In genomic region chr9:107299437-107299836, GRCh38 we compare ENCODE assay signal across 14 cellular contexts. TPM values are rescaled to one million over a fixed set of nuclear protein-coding genes. Genes with fewer than 3 reads are reported as not detected.
DNase-seq lines count a peak whose midpoint lies in the region; ATAC-seq and TF ChIP-seq lines count a peak whose summit lies in the region.
"Had no signal": no experiment of that assay in that cellular context is flagged by ENCODE, and none has a peak within 500 bp of the region (broad histone marks: within the 10 kb centered on the region; RNA-seq: fewer than 3 reads in every experiment).

No MANE protein-coding gene starts in this region.

- H3K27me3 ChIP-seq in HUES64 (ENCODE audit: insufficient read depth, low read length) (no peaks in the 10 kb centered on the region), neutrophil (no peaks in the 10 kb centered on the region), upper lobe of left lung (no peaks in the 10 kb centered on the region)

- peaks cover 59% of the 10 kb centered on the region for H3K36me3 ChIP-seq in HUES64 (ENCODE audit: insufficient read depth, low read length)
- H3K36me3 ChIP-seq in neutrophil = peaks cover 21% of the 10 kb centered on the region
- peaks cover 0 to 30% (median 1%) of the 10 kb centered on the region in 4 donors for H3K36me3 ChIP-seq in upper lobe of left lung

- H3K4me3 ChIP-seq in HUES64 (ENCODE audit: low read length) (no peak overlapping the region), choroid plexus epithelial cell (ENCODE audit: low read depth, low read length) (no peak overlapping the region), neutrophil (ENCODE audit: low read depth in 1 of 2, low read length in 1 of 2) (no peak overlapping the region), upper lobe of left lung (no peak overlapping the region)
- H3K4me3 ChIP-seq: psoas muscle had no signal

- TF ChIP-seq POLR2A in upper lobe of left lung (IDR thresholded peaks at IDR 0.05) = no peak

- no peak for TF ChIP-seq EP300 in upper lobe of left lung (IDR thresholded peaks at IDR 0.05)

- peak; percentile 32 for TF ChIP-seq CTCF in choroid plexus epithelial cell (conservative IDR thresholded peaks at IDR 0.05; ENCODE audit: low read depth, low read length)
- no peak for TF ChIP-seq CTCF in neutrophil (IDR thresholded peaks at IDR 0.05)
- no peak for TF ChIP-seq CTCF in upper lobe of left lung (IDR thresholded peaks at IDR 0.05)

- peaks cover 17% of the 10 kb centered on the region; the same call in 1 of the 2 replicates for H3K4me1 ChIP-seq in HUES64 (ENCODE audit: insufficient read depth, low read length)
- H3K4me1 ChIP-seq in neutrophil (ENCODE audit: control insufficient read depth in 1 of 2, insufficient read depth in 1 of 2, low read depth in 1 of 2, low read length in 1 of 2) = no peaks in the 10 kb centered on the region
- H3K4me1 ChIP-seq in upper lobe of left lung = peaks cover 6 to 25% (median 20%) of the 10 kb centered on the region in 4 donors

- no peak overlapping the region for H3K9ac ChIP-seq in HUES64 (ENCODE audit: low read depth, low read length)

- DNase-seq in ELR (ENCODE audit: low read depth) (peak; percentile 37), choroid plexus epithelial cell (ENCODE audit: low read depth) (no peak), upper lobe of left lung (no peak), posterior vena cava (ENCODE audit: low spot score) (no peak)
- DNase-seq: activated CD4-positive, alpha-beta T cell treated with anti-CD3 and anti-CD28 coated beads for 36 hours; cortex of kidney; DMS79; NCI-H1092; NCI-H524 treated with DMSO at 0.1 percent for 48 hours; psoas muscle; substantia nigra had no signal

- ATAC-seq in HG03432 (IDR thresholded peaks at IDR 0.05; ENCODE audit: unreplicated experiment) (no peak), upper lobe of left lung (ENCODE audit: low FRiP score in 2 of 2) (no peak)
- ATAC-seq: activated CD4-positive, alpha-beta T cell treated with anti-CD3 and anti-CD28 coated beads for 36 hours had no signal

- WGBS in HUES64 = no CpG with 5 or more reads among the region's 1 CpG
- 66 to 70% methylated on average over 1 of the region's 1 CpG for WGBS in upper lobe of left lung, 2 donors

- H3K9me3 ChIP-seq in HUES64 (ENCODE audit: insufficient read depth, low read depth, low read length) (no peaks in the 10 kb centered on the region), neutrophil (no peaks in the 10 kb centered on the region), upper lobe of left lung (no peaks in the 10 kb centered on the region)
- H3K9me3 ChIP-seq: psoas muscle had no signal

- peak overlapping the region; percentile 15; the same call in 1 of the 2 replicates for H3K27ac ChIP-seq in HUES64 (ENCODE audit: low read depth, low read length)
- H3K27ac ChIP-seq in neutrophil = peak overlapping the region; percentile 11
- peak overlapping the region in 1 of 4 donors; percentile 27 for H3K27ac ChIP-seq in upper lobe of left lung
- H3K27ac ChIP-seq: psoas muscle had no signal

- intact Hi-C loops in posterior vena cava (cut with DNase I) = no loop called here

RNA-seq across cellular contexts. Expression of gene RAD23B, which starts 16.4 kb away (rescaled TPM):
- polyA plus RNA-seq in HUES64 (2013, experiment 1 of 2) = 129 TPM
- polyA plus RNA-seq in HUES64 (2013, experiment 2 of 2) = 139 TPM
- total RNA-seq in upper lobe of left lung = 100 to 1,000 TPM in 1 of 6 donors, 10 to 100 TPM in 5; 33.5 to 107 (median 73.1) TPM
- 10 to 100 TPM; 79.8 to 89.2 TPM for total RNA-seq in posterior vena cava
